ENCODE assay signal across 8 cellular contexts in the genomic region with DNA sequence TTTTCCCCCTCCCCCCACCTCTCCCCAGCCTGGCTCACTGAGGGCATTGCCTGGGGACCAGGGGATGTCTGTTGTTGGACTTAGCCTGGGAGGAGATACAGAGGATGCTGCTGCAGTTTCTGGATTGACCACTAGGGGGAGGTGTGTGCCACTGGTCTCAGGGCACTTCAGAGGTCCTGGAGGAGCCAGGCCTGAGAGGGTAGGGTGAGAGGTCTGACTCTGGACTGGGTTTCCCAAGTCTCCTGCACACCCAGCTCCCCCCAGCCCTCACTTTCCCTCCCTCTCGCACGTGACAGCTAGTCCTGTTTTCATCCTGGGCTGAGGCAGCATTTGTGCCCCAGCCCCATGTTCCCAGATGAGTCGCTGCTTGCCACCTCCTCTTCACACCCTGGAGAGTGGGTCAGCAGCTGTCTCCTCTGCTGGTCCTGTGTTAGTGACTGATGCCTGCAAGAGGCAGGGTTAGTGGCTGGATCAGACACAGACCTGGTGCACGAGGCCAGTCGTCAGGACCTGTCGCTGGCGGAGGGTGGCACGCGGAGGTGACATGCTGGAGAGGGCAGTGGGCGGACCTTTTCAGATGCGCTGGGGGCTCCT. TPM values are rescaled to one million over a fixed set of nuclear protein-coding genes. Genes with fewer than 3 reads are reported as not detected.
DNase-seq lines count a peak whose midpoint lies in the region; ATAC-seq, FAIRE-seq and TF ChIP-seq lines count a peak whose summit lies in the region.

No MANE protein-coding gene starts in this region.

- H3K9me3 ChIP-seq in pancreas, result no peaks in the 10 kb centered on the region

- no peaks in the 10 kb centered on the region for H3K27me3 ChIP-seq in pancreas

- in situ Hi-C loops in SK-MEL-5 (cut with HindIII; ENCODE audit: low pct_unique_long_range_greater_than_20kb, low sequenced_read_pairs), result no loop called here

- intact Hi-C loops in pancreas (cut with DNase I), result no loop called here

- no peak overlapping the region for H3K4me3 ChIP-seq in Jurkat, Clone E6-1 (ENCODE audit: low read length)
- no peak overlapping the region for H3K4me3 ChIP-seq in pancreas

- WGBS in pancreas, 2 donors, result 78 to 81% methylated on average over 11 of the region's 11 CpGs

- no peak for FAIRE-seq in pancreas (lab: Jason Lieb, UNC)

- H3K27ac Mint-ChIP-seq in type B pancreatic cell, result no peak overlapping the region

- no peak overlapping the region for H3K4me3 Mint-ChIP-seq in type B pancreatic cell

- H3K36me3 ChIP-seq in pancreas, result no peaks in the 10 kb centered on the region

- H3K9me3 Mint-ChIP-seq in type B pancreatic cell, result no peaks in the 10 kb centered on the region

- TF ChIP-seq CTCF in pancreas (IDR thresholded peaks at IDR 0.05) (peak; percentile 83 to 95 (median 90)), type B pancreatic cell (conservative IDR thresholded peaks at IDR 0.05) (peak; percentile 88)

- H3K27me3 Mint-ChIP-seq in type B pancreatic cell, result no peaks in the 10 kb centered on the region

- no peaks in the 10 kb centered on the region for H3K36me3 Mint-ChIP-seq in type B pancreatic cell

- ATAC-seq in GM21423 (IDR thresholded peaks at IDR 0.05; ENCODE audit: unreplicated experiment) (peak; percentile 54), pancreas (peak; percentile 83 to 88 (median 86))

- no peaks in the 10 kb centered on the region for H3K4me1 Mint-ChIP-seq in type B pancreatic cell (ENCODE audit: unreplicated experiment)

- no peak overlapping the region for H3K27ac ChIP-seq in pancreas

- no peaks in the 10 kb centered on the region for H3K4me1 ChIP-seq in pancreas

- peak; percentile 88 for DNase-seq in DMS53 (lab: John Stamatoyannopoulos, UW)
- DNase-seq in Jurkat, Clone E6-1 (ENCODE audit: low read depth, low spot score), result peak; percentile 69
- DNase-seq in SK-MEL-5 (ENCODE audit: low read depth, low spot score), result peak; percentile 83
- peak; percentile 49 to 78 (median 64) for DNase-seq in activated naive CD4-positive, alpha-beta T cell (lab: John Stamatoyannopoulos, UW)
- DNase-seq in globus pallidus (ENCODE audit: low spot score), result peak; percentile 28
- DNase-seq in pancreas, result peak; percentile 26 to 85 (median 70)
- DNase-seq in type B pancreatic cell (ENCODE audit: extremely low spot score, unreplicated experiment), result peak; percentile 81

RNA-seq across cellular contexts. Expression of gene IL3, which starts 4.4 kb away (rescaled TPM):
- polyA plus RNA-seq in Jurkat, Clone E6-1 (2012; ENCODE audit: insufficient read depth, insufficient read length), result not detected
- not detected in 2 replicates for total RNA-seq in SK-MEL-5 (2014; rRNA removed; shearing (Covaris generic))
- polyA plus RNA-seq in SK-MEL-5 (2015; cell fraction: cytosol; rRNA removed), result not detected in 2 replicates
- not detected in 2 replicates for polyA plus RNA-seq in SK-MEL-5 (2015; cell fraction: nucleus; rRNA removed)
- total RNA-seq in pancreas, result not detected
- polyA plus RNA-seq in pancreas, result not detected
- total RNA-seq in type B pancreatic cell (ENCODE audit: low replicate concordance), result not detected in 2 replicates

RNA-seq across cellular contexts. Expression of gene CSF2, which starts 8.8 kb away (rescaled TPM):
- polyA plus RNA-seq in Jurkat, Clone E6-1 (2012; ENCODE audit: insufficient read depth, insufficient read length), result not detected
- total RNA-seq in SK-MEL-5 (2014; rRNA removed; shearing (Covaris generic)), result not detected in 2 replicates
- polyA plus RNA-seq in SK-MEL-5 (2015; cell fraction: cytosol; rRNA removed), result 0.26 TPM in 1 of 2 replicates, not detected in the other
- polyA plus RNA-seq in SK-MEL-5 (2015; cell fraction: nucleus; rRNA removed), result 0.46 TPM in 1 of 2 replicates, not detected in the other
- total RNA-seq in pancreas, result under 1 TPM in 1 of 6 donors, not detected in 5; 0.19 TPM
- not detected for polyA plus RNA-seq in pancreas
- not detected in 2 replicates for total RNA-seq in type B pancreatic cell (ENCODE audit: low replicate concordance)

RNA-seq across cellular contexts. Expression of gene ACSL6, which starts 53.4 kb away (rescaled TPM):
- 8.5 TPM for polyA plus RNA-seq in Jurkat, Clone E6-1 (2012; ENCODE audit: insufficient read depth, insufficient read length)
- total RNA-seq in SK-MEL-5 (2014; rRNA removed; shearing (Covaris generic)), result 0.05 and 0.45 TPM in 2 replicates
- 0.07 and 1.3 TPM in 2 replicates for polyA plus RNA-seq in SK-MEL-5 (2015; cell fraction: cytosol; rRNA removed)
- 1.0 TPM in 2 replicates for polyA plus RNA-seq in SK-MEL-5 (2015; cell fraction: nucleus; rRNA removed)
- total RNA-seq in pancreas, result 1 to 10 TPM in 4 of 6 donors, under 1 TPM in 2; 0.83 to 3.3 (median 1.1) TPM
- polyA plus RNA-seq in pancreas, result 1 to 10 TPM in 1 of 2 donors, under 1 TPM in 1; 0.99 to 2.0 TPM
- 0.97 and 2.8 TPM in 2 replicates for total RNA-seq in type B pancreatic cell (ENCODE audit: low replicate concordance)

Comparison
In these comparisons a context has a peak if more than half of its experiments do, and no peak if none do; other contexts are left out.
1. DNase-seq: peak in every context shown above with its lines; median percentile 88 in DMS53; 83 in SK-MEL-5; 81 in type B pancreatic cell; 70 in pancreas; 69 in Jurkat, Clone E6-1; 64 in activated naive CD4-positive, alpha-beta T cell; 28 in globus pallidus.